ENCODE assay signal across 13 cellular contexts in the genomic region with DNA sequence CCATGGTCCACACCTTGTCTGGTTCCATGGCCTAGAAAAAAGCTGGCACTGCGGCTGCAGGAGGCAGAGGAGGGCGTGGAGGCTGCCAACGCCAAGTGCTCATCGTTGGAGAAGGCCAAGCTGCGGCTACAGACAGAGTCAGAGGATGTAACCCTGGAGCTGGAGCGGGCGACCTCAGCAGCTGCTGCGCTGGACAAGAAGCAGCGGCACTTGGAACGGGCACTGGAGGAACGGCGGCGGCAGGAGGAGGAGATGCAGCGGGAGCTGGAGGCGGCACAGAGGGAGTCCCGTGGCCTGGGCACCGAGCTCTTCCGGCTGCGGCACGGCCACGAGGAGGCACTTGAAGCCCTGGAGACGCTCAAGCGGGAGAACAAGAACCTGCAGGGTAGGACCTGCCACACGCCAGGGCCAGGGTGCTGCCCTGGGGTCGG. TPM values are rescaled to one million over a fixed set of nuclear protein-coding genes. Genes with fewer than 3 reads are reported as not detected.
"Had no signal": no experiment of that assay in that cellular context is flagged by ENCODE, and none has a peak within 500 bp of the region (broad histone marks: within the 10 kb centered on the region; RNA-seq: fewer than 3 reads in every experiment).

No MANE protein-coding gene starts in this region.

- H3K4me3 ChIP-seq: esophagus squamous epithelium, lower lobe of right lung, ovary, tibial nerve had no signal

- H3K9me3 Mint-ChIP-seq: activated naive CD8-positive, alpha-beta T cell treated with anti-CD3 and anti-CD28 coated beads, Interleukin-2, amount 10 ng/mL, durations not matched to agents 7 days and 5 days; mesothelial cell of epicardium; stimulated activated naive B cell treated with anti-CD40 and anti-IgM and Interleukin-4, amounts not matched to agents 10 μg/mL and 1 μg/mL and 100 μg/mL, for 72 hours had no signal

- H3K27me3 ChIP-seq: esophagus squamous epithelium, ovary, tibial nerve had no signal

- DNase-seq: activated CD4-positive, CD25-positive, alpha-beta regulatory T cell treated with anti-CD3 and anti-CD28 coated beads, Interleukin-2, amount 50 U/mL, for 72 hours; activated naive CD4-positive, alpha-beta T cell; activated naive CD8-positive, alpha-beta T cell treated with anti-CD3 and anti-CD28 coated beads, Interleukin-2, amount 10 ng/mL, durations not matched to agents 7 days and 5 days; activated T-cell treated with anti-CD3 and anti-CD28 coated beads for 4 hours; esophagus squamous epithelium; glutamatergic neuron; lower lobe of right lung; ovary; stimulated activated naive B cell treated with anti-CD40 and anti-IgM and Interleukin-4, amounts not matched to agents 10 μg/mL and 1 μg/mL and 100 μg/mL, for 72 hours had no signal

- H3K27ac Mint-ChIP-seq: activated naive CD8-positive, alpha-beta T cell treated with anti-CD3 and anti-CD28 coated beads, Interleukin-2, amount 10 ng/mL, durations not matched to agents 7 days and 5 days; mesothelial cell of epicardium had no signal

- H3K27me3 Mint-ChIP-seq: activated naive CD8-positive, alpha-beta T cell treated with anti-CD3 and anti-CD28 coated beads, Interleukin-2, amount 10 ng/mL, durations not matched to agents 7 days and 5 days; stimulated activated naive B cell treated with anti-CD40 and anti-IgM and Interleukin-4, amounts not matched to agents 10 μg/mL and 1 μg/mL and 100 μg/mL, for 72 hours had no signal

- ATAC-seq: lower lobe of right lung; stimulated activated naive B cell treated with anti-CD40 and anti-IgM and Interleukin-4, amounts not matched to agents 10 μg/mL and 1 μg/mL and 100 μg/mL, for 72 hours had no signal

- H3K9me3 ChIP-seq: esophagus squamous epithelium, lower lobe of right lung, ovary, tibial nerve had no signal

- H3K36me3 ChIP-seq: ovary had no signal

- H3K4me1 ChIP-seq: lower lobe of right lung had no signal

- H3K4me1 Mint-ChIP-seq: mesothelial cell of epicardium had no signal

- H3K4me3 Mint-ChIP-seq: activated naive CD8-positive, alpha-beta T cell treated with anti-CD3 and anti-CD28 coated beads, Interleukin-2, amount 10 ng/mL, durations not matched to agents 7 days and 5 days; mesothelial cell of epicardium; stimulated activated naive B cell treated with anti-CD40 and anti-IgM and Interleukin-4, amounts not matched to agents 10 μg/mL and 1 μg/mL and 100 μg/mL, for 72 hours had no signal

- H3K27ac ChIP-seq: esophagus squamous epithelium, lower lobe of right lung, ovary, tibial nerve had no signal

RNA-seq across cellular contexts. Expression of a gene that starts 43.4 kb away (rescaled TPM):
- total RNA-seq: endothelial cell of umbilical vein, fibroblast of villous mesenchyme had no signal
